Comparison of ENCODE assay signal across 1 cellular context in the genomic region with DNA sequence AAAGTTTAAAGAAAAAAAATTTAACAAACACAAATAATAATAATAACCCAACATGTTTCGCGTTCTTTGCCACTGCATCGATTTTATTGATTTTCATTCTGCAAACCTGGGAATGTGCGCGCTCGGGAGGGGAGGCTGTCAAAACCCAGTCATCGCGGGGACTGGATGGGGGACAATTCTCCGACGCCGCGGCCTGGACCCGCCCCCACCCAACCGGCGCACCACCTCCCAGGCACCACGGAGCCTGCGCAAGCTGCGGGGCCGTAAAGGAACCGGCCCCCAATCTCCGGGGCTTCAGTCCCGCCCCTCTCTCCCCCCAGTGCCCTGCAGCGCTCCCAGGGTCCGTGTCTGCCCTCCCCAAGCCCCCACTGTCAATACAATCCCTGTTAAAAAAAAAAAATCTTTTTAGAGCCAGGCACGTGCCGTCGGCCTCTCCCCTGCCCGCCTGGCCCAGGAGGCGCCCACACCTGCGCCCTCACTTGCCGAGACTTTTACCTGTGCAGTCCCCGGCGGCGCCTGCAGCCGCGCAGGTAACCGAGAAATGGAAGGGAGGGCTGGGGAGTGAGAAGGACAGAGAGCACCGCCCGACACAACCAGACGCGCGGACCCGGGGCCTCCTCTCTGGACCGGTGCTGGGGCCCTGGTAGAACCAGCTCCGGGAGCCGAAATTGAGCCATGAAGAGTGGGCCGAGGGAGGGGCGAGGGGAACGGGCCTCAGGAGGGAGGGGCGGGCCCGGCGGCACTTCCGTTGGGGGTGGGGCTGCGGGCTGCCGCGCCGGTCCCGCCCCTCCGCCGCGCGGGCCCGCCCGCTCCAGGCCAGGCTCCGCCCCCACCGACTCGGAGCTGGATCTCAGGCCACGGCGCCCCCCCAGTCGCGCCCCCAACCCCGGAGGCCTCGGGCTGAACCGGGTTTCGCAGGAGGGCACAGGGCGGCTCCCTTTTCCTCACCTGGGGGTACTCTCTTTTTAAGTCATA.
TF ChIP-seq lines count a peak whose summit lies in the region.

No MANE protein-coding gene starts in this region.

TF ChIP-seq in HepG2, 621 proteins besides CTCF, POLR2A, EP300 and RAD21 (continued from another document and continues in another):
- TF ChIP-seq, protein P1, sequence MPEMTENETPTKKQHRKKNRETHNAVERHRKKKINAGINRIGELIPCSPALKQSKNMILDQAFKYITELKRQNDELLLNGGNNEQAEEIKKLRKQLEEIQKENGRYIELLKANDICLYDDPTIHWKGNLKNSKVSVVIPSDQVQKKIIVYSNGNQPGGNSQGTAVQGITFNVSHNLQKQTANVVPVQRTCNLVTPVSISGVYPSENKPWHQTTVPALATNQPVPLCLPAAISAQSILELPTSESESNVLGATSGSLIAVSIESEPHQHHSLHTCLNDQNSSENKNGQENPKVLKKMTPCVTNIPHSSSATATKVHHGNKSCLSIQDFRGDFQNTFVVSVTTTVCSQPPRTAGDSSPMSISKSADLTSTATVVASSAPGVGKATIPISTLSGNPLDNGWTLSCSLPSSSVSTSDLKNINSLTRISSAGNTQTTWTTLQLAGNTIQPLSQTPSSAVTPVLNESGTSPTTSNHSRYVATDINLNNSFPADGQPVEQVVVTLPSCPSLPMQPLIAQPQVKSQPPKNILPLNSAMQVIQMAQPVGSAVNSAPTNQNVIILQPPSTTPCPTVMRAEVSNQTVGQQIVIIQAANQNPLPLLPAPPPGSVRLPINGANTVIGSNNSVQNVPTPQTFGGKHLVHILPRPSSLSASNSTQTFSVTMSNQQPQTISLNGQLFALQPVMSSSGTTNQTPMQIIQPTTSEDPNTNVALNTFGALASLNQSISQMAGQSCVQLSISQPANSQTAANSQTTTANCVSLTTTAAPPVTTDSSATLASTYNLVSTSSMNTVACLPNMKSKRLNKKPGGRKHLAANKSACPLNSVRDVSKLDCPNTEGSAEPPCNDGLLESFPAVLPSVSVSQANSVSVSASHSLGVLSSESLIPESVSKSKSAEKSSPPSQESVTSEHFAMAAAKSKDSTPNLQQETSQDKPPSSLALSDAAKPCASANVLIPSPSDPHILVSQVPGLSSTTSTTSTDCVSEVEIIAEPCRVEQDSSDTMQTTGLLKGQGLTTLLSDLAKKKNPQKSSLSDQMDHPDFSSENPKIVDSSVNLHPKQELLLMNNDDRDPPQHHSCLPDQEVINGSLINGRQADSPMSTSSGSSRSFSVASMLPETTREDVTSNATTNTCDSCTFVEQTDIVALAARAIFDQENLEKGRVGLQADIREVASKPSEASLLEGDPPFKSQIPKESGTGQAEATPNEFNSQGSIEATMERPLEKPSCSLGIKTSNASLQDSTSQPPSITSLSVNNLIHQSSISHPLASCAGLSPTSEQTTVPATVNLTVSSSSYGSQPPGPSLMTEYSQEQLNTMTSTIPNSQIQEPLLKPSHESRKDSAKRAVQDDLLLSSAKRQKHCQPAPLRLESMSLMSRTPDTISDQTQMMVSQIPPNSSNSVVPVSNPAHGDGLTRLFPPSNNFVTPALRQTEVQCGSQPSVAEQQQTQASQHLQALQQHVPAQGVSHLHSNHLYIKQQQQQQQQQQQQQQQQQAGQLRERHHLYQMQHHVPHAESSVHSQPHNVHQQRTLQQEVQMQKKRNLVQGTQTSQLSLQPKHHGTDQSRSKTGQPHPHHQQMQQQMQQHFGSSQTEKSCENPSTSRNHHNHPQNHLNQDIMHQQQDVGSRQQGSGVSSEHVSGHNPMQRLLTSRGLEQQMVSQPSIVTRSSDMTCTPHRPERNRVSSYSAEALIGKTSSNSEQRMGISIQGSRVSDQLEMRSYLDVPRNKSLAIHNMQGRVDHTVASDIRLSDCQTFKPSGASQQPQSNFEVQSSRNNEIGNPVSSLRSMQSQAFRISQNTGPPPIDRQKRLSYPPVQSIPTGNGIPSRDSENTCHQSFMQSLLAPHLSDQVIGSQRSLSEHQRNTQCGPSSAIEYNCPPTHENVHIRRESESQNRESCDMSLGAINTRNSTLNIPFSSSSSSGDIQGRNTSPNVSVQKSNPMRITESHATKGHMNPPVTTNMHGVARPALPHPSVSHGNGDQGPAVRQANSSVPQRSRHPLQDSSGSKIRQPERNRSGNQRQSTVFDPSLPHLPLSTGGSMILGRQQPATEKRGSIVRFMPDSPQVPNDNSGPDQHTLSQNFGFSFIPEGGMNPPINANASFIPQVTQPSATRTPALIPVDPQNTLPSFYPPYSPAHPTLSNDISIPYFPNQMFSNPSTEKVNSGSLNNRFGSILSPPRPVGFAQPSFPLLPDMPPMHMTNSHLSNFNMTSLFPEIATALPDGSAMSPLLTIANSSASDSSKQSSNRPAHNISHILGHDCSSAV (CRISPR knock-in tag; IDR thresholded peaks at IDR 0.05; ENCODE audit: borderline replicate concordance), result no peak
- peak; percentile 44; the same call in 1 of the 2 replicates for TF ChIP-seq TARDBP (CRISPR knock-in tag; IDR thresholded peaks at IDR 0.05)
- no peak; the same call in 1 of the 2 replicates for TF ChIP-seq SPEN (CRISPR knock-in tag; IDR thresholded peaks at IDR 0.05; ENCODE audit: low read depth)
- TF ChIP-seq, protein P2, sequence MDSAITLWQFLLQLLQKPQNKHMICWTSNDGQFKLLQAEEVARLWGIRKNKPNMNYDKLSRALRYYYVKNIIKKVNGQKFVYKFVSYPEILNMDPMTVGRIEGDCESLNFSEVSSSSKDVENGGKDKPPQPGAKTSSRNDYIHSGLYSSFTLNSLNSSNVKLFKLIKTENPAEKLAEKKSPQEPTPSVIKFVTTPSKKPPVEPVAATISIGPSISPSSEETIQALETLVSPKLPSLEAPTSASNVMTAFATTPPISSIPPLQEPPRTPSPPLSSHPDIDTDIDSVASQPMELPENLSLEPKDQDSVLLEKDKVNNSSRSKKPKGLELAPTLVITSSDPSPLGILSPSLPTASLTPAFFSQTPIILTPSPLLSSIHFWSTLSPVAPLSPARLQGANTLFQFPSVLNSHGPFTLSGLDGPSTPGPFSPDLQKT (CRISPR knock-in tag; IDR thresholded peaks at IDR 0.05; ENCODE audit: borderline replicate concordance), result no peak
- peak; percentile 69; the same call in 1 of the 2 replicates for TF ChIP-seq KDM5A (IDR thresholded peaks at IDR 0.05; ENCODE audit: borderline replicate concordance, low read length)
- no peak for TF ChIP-seq CHCHD3 (CRISPR knock-in tag; IDR thresholded peaks at IDR 0.05)
- peak; percentile 59; the same call in 1 of the 2 replicates for TF ChIP-seq POGZ (CRISPR knock-in tag; IDR thresholded peaks at IDR 0.05)
- TF ChIP-seq HOXA5 (CRISPR knock-in tag; IDR thresholded peaks at IDR 0.05), result no peak
- no peak for TF ChIP-seq ARNT (IDR thresholded peaks at IDR 0.05)
- no peak for TF ChIP-seq RFX1 (IDR thresholded peaks at IDR 0.05)
- TF ChIP-seq HCFC1 (IDR thresholded peaks at IDR 0.05; ENCODE audit: low read depth, low read length), result no peak
- no peak for TF ChIP-seq ZNF224 (CRISPR knock-in tag; IDR thresholded peaks at IDR 0.05)
- peak; percentile 54 for TF ChIP-seq HES4 (CRISPR knock-in tag; IDR thresholded peaks at IDR 0.05; ENCODE audit: borderline replicate concordance)
- TF ChIP-seq ZNF354B (CRISPR knock-in tag; IDR thresholded peaks at IDR 0.05), result no peak
- no peak for TF ChIP-seq ZNF749 (CRISPR knock-in tag; IDR thresholded peaks at IDR 0.05; ENCODE audit: borderline replicate concordance)
- TF ChIP-seq DMAP1 (CRISPR knock-in tag; IDR thresholded peaks at IDR 0.05), result peak; percentile 64; the same call in 1 of the 2 replicates
- TF ChIP-seq AKAP8 (CRISPR knock-in tag; IDR thresholded peaks at IDR 0.05), result peak; percentile 94
- no peak for TF ChIP-seq RCOR2 (CRISPR knock-in tag; IDR thresholded peaks at IDR 0.05)
- peak; percentile 86 for TF ChIP-seq SRSF1 (optimal IDR thresholded peaks at IDR 0.05; ENCODE audit: low read depth, low read length)
- no peak for TF ChIP-seq SMAD3 (CRISPR knock-in tag; IDR thresholded peaks at IDR 0.05)
- no peak for TF ChIP-seq HOXA9 (CRISPR knock-in tag; IDR thresholded peaks at IDR 0.05; ENCODE audit: borderline replicate concordance)
- TF ChIP-seq ZNF703 (CRISPR knock-in tag; IDR thresholded peaks at IDR 0.05; ENCODE audit: borderline replicate concordance), result no peak
- TF ChIP-seq TOE1 (CRISPR knock-in tag; IDR thresholded peaks at IDR 0.05), result no peak
- TF ChIP-seq HMG20B (CRISPR knock-in tag; conservative IDR thresholded peaks at IDR 0.05), result no peak
- no peak for TF ChIP-seq ZNF678 (CRISPR knock-in tag; IDR thresholded peaks at IDR 0.05)
- TF ChIP-seq CBX2 (IDR thresholded peaks at IDR 0.05; ENCODE audit: low read depth, low read length), result no peak
- no peak for TF ChIP-seq CBX2 (CRISPR knock-in tag; IDR thresholded peaks at IDR 0.05; ENCODE audit: low read depth)
- no peak for TF ChIP-seq NCOA1 (CRISPR knock-in tag; IDR thresholded peaks at IDR 0.05)
- TF ChIP-seq ZNF563 (CRISPR knock-in tag; IDR thresholded peaks at IDR 0.05), result peak; percentile 19; the same call in 1 of the 2 replicates
- TF ChIP-seq ZFP37 (CRISPR knock-in tag; IDR thresholded peaks at IDR 0.05; ENCODE audit: borderline replicate concordance), result no peak
- TF ChIP-seq NR2F2 (IDR thresholded peaks at IDR 0.05; ENCODE audit: borderline replicate concordance, low read depth), result no peak
- TF ChIP-seq ZNF333 (CRISPR knock-in tag; IDR thresholded peaks at IDR 0.05; ENCODE audit: borderline replicate concordance), result no peak
- no peak for TF ChIP-seq ZNF101 (CRISPR knock-in tag; IDR thresholded peaks at IDR 0.05; ENCODE audit: borderline replicate concordance, low read depth)
- peak; percentile 36; the same call in 1 of the 2 replicates for TF ChIP-seq SP4 (CRISPR knock-in tag; IDR thresholded peaks at IDR 0.05)
- peak; percentile 74; the same call in 1 of the 2 replicates for TF ChIP-seq ZFP90 (CRISPR knock-in tag; IDR thresholded peaks at IDR 0.05; ENCODE audit: borderline replicate concordance)
- TF ChIP-seq, protein P3, sequence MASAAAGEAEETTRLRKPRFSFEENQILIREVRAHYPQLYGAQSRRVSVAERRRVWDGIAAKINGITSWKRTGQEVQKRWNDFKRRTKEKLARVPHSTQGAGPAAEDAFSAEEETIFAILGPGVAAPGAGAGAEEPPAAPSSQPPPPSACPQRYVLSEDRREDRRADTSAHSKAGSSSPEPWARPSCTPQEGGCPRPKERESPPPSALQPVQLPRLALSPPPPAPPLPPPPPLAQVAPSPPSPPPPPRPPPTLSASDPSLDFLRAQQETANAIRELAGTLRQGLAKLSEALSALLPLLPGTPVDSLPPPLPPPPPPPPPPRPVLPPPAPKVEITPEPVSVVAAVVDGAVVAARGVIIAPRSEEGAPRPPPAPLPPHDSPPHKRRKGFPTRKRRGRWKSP (CRISPR knock-in tag; IDR thresholded peaks at IDR 0.05), result no peak
- no peak for TF ChIP-seq NFYB (CRISPR knock-in tag; IDR thresholded peaks at IDR 0.05)
- TF ChIP-seq SCMH1 (CRISPR knock-in tag; IDR thresholded peaks at IDR 0.05; ENCODE audit: borderline replicate concordance), result no peak
- TF ChIP-seq TBX2 (CRISPR knock-in tag; IDR thresholded peaks at IDR 0.05; ENCODE audit: borderline replicate concordance), result peak; percentile 72; the same call in 1 of the 2 replicates
- TF ChIP-seq ZSCAN9 (CRISPR knock-in tag; IDR thresholded peaks at IDR 0.05; ENCODE audit: borderline replicate concordance), result no peak; the same call in 1 of the 2 replicates
- no peak for TF ChIP-seq ZSCAN20 (CRISPR knock-in tag; IDR thresholded peaks at IDR 0.05; ENCODE audit: borderline replicate concordance)
- peak; percentile 35; the same call in 1 of the 2 replicates for TF ChIP-seq NFATC3 (CRISPR knock-in tag; IDR thresholded peaks at IDR 0.05)
- no peak for TF ChIP-seq ATF7 (IDR thresholded peaks at IDR 0.05)
- no peak for TF ChIP-seq ATF7 (CRISPR knock-in tag; IDR thresholded peaks at IDR 0.05)
- no peak for TF ChIP-seq ZNF75D (CRISPR knock-in tag; IDR thresholded peaks at IDR 0.05; ENCODE audit: borderline replicate concordance)
- TF ChIP-seq SIN3B (IDR thresholded peaks at IDR 0.05; ENCODE audit: low read length), result no peak
- TF ChIP-seq, protein P4, sequence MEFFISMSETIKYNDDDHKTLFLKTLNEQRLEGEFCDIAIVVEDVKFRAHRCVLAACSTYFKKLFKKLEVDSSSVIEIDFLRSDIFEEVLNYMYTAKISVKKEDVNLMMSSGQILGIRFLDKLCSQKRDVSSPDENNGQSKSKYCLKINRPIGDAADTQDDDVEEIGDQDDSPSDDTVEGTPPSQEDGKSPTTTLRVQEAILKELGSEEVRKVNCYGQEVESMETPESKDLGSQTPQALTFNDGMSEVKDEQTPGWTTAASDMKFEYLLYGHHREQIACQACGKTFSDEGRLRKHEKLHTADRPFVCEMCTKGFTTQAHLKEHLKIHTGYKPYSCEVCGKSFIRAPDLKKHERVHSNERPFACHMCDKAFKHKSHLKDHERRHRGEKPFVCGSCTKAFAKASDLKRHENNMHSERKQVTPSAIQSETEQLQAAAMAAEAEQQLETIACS (CRISPR knock-in tag; IDR thresholded peaks at IDR 0.05), result no peak
- TF ChIP-seq ZNF337 (CRISPR knock-in tag; IDR thresholded peaks at IDR 0.05; ENCODE audit: borderline replicate concordance, low read depth), result no peak
- TF ChIP-seq ZKSCAN5 (CRISPR knock-in tag; IDR thresholded peaks at IDR 0.05), result no peak
- TF ChIP-seq, protein P5, sequence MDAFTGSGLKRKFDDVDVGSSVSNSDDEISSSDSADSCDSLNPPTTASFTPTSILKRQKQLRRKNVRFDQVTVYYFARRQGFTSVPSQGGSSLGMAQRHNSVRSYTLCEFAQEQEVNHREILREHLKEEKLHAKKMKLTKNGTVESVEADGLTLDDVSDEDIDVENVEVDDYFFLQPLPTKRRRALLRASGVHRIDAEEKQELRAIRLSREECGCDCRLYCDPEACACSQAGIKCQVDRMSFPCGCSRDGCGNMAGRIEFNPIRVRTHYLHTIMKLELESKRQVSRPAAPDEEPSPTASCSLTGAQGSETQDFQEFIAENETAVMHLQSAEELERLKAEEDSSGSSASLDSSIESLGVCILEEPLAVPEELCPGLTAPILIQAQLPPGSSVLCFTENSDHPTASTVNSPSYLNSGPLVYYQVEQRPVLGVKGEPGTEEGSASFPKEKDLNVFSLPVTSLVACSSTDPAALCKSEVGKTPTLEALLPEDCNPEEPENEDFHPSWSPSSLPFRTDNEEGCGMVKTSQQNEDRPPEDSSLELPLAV (CRISPR knock-in tag; conservative IDR thresholded peaks at IDR 0.05; ENCODE audit: low read depth), result no peak
- TF ChIP-seq, protein P6, sequence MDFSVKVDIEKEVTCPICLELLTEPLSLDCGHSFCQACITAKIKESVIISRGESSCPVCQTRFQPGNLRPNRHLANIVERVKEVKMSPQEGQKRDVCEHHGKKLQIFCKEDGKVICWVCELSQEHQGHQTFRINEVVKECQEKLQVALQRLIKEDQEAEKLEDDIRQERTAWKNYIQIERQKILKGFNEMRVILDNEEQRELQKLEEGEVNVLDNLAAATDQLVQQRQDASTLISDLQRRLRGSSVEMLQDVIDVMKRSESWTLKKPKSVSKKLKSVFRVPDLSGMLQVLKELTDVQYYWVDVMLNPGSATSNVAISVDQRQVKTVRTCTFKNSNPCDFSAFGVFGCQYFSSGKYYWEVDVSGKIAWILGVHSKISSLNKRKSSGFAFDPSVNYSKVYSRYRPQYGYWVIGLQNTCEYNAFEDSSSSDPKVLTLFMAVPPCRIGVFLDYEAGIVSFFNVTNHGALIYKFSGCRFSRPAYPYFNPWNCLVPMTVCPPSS (IDR thresholded peaks at IDR 0.05), result no peak
- no peak; the same call in 1 of the 2 replicates for TF ChIP-seq MIER3 (CRISPR knock-in tag; IDR thresholded peaks at IDR 0.05; ENCODE audit: borderline replicate concordance)
- no peak for TF ChIP-seq TBP (CRISPR knock-in tag; IDR thresholded peaks at IDR 0.05)
- no peak for TF ChIP-seq KMT2A (CRISPR knock-in tag; IDR thresholded peaks at IDR 0.05)
- TF ChIP-seq ARID2 (CRISPR knock-in tag; IDR thresholded peaks at IDR 0.05; ENCODE audit: borderline replicate concordance), result 0 out of 2 replicates have a peak, but pooled peaks have one; percentile 48
- TF ChIP-seq ZNF367 (CRISPR knock-in tag; IDR thresholded peaks at IDR 0.05; ENCODE audit: borderline replicate concordance), result no peak
